Comparison of ENCODE assay signal across 8 cellular contexts in genomic region chr17:69501591-69502468, GRCh38.
DNase-seq lines count a peak whose midpoint lies in the region; ATAC-seq and TF ChIP-seq lines count a peak whose summit lies in the region.

No MANE protein-coding gene starts in this region.

- H3K27me3 Mint-ChIP-seq in CD4-positive, alpha-beta T cell = no peaks in the 10 kb centered on the region

- H3K27ac Mint-ChIP-seq in CD4-positive, alpha-beta T cell = peak overlapping the region; percentile 10

- DNase-seq in CD4-positive, alpha-beta T cell = no peak
- DNase-seq in HFF-Myc (ENCODE audit: extremely low read depth, low read depth) = peak; percentile 67
- DNase-seq in NOMO-1 (lab: John Stamatoyannopoulos, UW; ENCODE audit: unreplicated experiment in 2 of 2) = peak; percentile 63 to 65
- peak; percentile 47 for DNase-seq in epithelial cell of proximal tubule (ENCODE audit: low read depth)
- no peak for DNase-seq in NK-92 (lab: John Stamatoyannopoulos, UW; ENCODE audit: unreplicated experiment)
- DNase-seq in activated T-cell treated with anti-CD3 and anti-CD28 coated beads for 4 hours = no peak
- no peak for DNase-seq in effector memory CD4-positive, alpha-beta T cell

- no peaks in the 10 kb centered on the region for H3K9me3 Mint-ChIP-seq in CD4-positive, alpha-beta T cell

- peak; percentile 24 for ATAC-seq in CD4-positive, alpha-beta T cell (ENCODE audit: poor library complexity)

- H3K4me3 ChIP-seq in HFF-Myc (replicated peaks; ENCODE audit: low read depth, low read length) (peak overlapping the region; percentile 38), epithelial cell of proximal tubule (ENCODE audit: low read depth, low read length) (peak overlapping the region; percentile 51), muscle layer of duodenum (ENCODE audit: low read depth in 1 of 2, low read length in 2 of 2) (peak overlapping the region; percentile 31 to 60)
- H3K4me3 ChIP-seq in effector memory CD4-positive, alpha-beta T cell (ENCODE audit: insufficient read depth, low read depth, low read length, poor library complexity, severe bottlenecking) = no peak overlapping the region

- H3K4me1 Mint-ChIP-seq in CD4-positive, alpha-beta T cell (ENCODE audit: low read depth) = peaks cover 64% of the 10 kb centered on the region

- H3K4me3 Mint-ChIP-seq in CD4-positive, alpha-beta T cell = no peak overlapping the region

- POLR2A ChIA-PET in CD4-positive, alpha-beta T cell (lab: Charles Lee) = no interaction called here

- intact Hi-C loops in CD4-positive, alpha-beta T cell (cut with DNase I, micrococcal nuclease) = no loop called here

- H3K9me3 ChIP-seq in CD4-positive, alpha-beta T cell (ENCODE audit: control insufficient read depth, low read length) = no peaks in the 10 kb centered on the region
- H3K9me3 ChIP-seq in muscle layer of duodenum (ENCODE audit: control insufficient read depth in 1 of 2, low read length in 2 of 2) = no peaks in the 10 kb centered on the region
- no peaks in the 10 kb centered on the region for H3K9me3 ChIP-seq in effector memory CD4-positive, alpha-beta T cell (ENCODE audit: control insufficient read depth, low read length)

- no peaks in the 10 kb centered on the region for H3K27me3 ChIP-seq in CD4-positive, alpha-beta T cell (ENCODE audit: control insufficient read depth, insufficient read depth, low read length)
- H3K27me3 ChIP-seq in muscle layer of duodenum (ENCODE audit: low read depth, low read length) = no peaks in the 10 kb centered on the region
- H3K27me3 ChIP-seq in effector memory CD4-positive, alpha-beta T cell (replicated peaks; ENCODE audit: control insufficient read depth, insufficient read depth, low read length, poor library complexity, severe bottlenecking) = no peaks in the 10 kb centered on the region

- peaks cover 9 to 20% of the 10 kb centered on the region in 2 donors for H3K4me1 ChIP-seq in muscle layer of duodenum (ENCODE audit: control insufficient read depth in 1 of 2, insufficient read depth in 2 of 2, low read length in 2 of 2)
- H3K4me1 ChIP-seq in effector memory CD4-positive, alpha-beta T cell (ENCODE audit: control insufficient read depth, insufficient read depth, low read length, poor library complexity, severe bottlenecking) = no peaks in the 10 kb centered on the region

- peaks cover 22% of the 10 kb centered on the region for H3K36me3 Mint-ChIP-seq in CD4-positive, alpha-beta T cell (ENCODE audit: low read depth)

- no peaks in the 10 kb centered on the region for H3K36me3 ChIP-seq in muscle layer of duodenum (ENCODE audit: control insufficient read depth in 1 of 2, insufficient read depth in 2 of 2, low read length in 2 of 2)
- H3K36me3 ChIP-seq in effector memory CD4-positive, alpha-beta T cell (ENCODE audit: control insufficient read depth, insufficient read depth, low read length) = no peaks in the 10 kb centered on the region

- CTCF ChIA-PET in CD4-positive, alpha-beta T cell (lab: Charles Lee) = no interaction called here

- H3K27ac ChIP-seq in CD4-positive, alpha-beta T cell (ENCODE audit: low read depth, low read length) = no peak overlapping the region
- H3K27ac ChIP-seq in muscle layer of duodenum (ENCODE audit: low read length) = peak overlapping the region; percentile 58
- H3K27ac ChIP-seq in effector memory CD4-positive, alpha-beta T cell (ENCODE audit: insufficient read depth, low read length, poor library complexity, severe bottlenecking) = no peak overlapping the region

- no peak for TF ChIP-seq CTCF in CD4-positive, alpha-beta T cell (IDR thresholded peaks at IDR 0.05)
- TF ChIP-seq CTCF in HFF-Myc (IDR thresholded peaks at IDR 0.05; ENCODE audit: low read depth, low read length, missing control alignments) = no peak
- TF ChIP-seq CTCF in epithelial cell of proximal tubule (conservative IDR thresholded peaks at IDR 0.05; ENCODE audit: low read depth, low read length) = no peak

Comparison
In these comparisons a context has a peak if more than half of its experiments do, and no peak if none do; other contexts are left out.
1. DNase-seq: peak in HFF-Myc (single experiment), NOMO-1 (2 of 2) and epithelial cell of proximal tubule (single experiment); none in CD4-positive, alpha-beta T cell (0 of 10), NK-92 (single experiment), activated T-cell treated with anti-CD3 and anti-CD28 coated beads for 4 hours (single experiment) and effector memory CD4-positive, alpha-beta T cell (0 of 3).